9 cellular contexts compared by ENCODE assay signal in the genomic region with DNA sequence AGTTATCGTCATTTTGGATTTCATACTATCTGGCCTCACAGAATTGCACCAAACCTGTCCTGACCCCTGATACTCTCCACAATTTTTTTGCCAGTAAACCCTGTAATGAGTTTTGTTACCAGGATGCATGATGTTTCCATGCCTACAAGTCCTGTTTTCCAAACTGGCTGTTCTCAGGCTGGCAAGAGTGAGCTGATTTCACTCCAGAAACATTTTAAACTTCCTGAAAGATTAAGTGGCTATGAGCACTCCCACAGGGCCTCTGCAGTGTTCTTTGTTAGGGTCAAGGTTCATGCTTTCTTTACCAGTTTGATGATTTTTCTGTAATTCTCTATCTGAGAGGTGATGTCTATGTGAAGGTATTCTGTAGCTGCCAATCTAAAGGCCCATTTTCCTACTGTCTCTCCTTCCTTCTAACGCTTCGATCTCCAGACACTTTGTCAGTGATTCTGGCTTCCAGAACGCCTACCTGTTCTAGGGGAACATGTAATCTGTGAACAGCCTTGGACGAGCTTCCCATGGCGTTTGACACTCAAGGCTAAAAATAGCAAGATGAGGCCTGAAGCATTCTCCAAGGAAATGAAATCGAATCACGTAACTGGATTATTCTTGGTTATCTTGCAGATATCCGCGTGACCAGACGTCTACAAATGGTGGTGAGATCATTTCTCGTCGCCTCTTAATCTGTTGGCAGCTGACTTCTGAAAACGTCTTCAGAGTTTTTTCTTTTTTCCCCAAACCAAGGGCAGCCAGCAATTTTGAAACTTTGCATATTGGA. TPM values are rescaled to one million over a fixed set of nuclear protein-coding genes. Genes with fewer than 3 reads are reported as not detected.
A peak's percentile ranks its signal among the peaks of the same experiment; 100 is the strongest.
DNase-seq lines count a peak whose midpoint lies in the region; ATAC-seq and TF ChIP-seq lines count a peak whose summit lies in the region.
"Had no signal": no experiment of that assay in that cellular context is flagged by ENCODE, and none has a peak within 500 bp of the region (broad histone marks: within the 10 kb centered on the region; RNA-seq: fewer than 3 reads in every experiment).

No MANE protein-coding gene starts in this region.

- ATAC-seq in GM21723 (IDR thresholded peaks at IDR 0.05; ENCODE audit: unreplicated experiment): no peak
- no peak for ATAC-seq in GM18505 (IDR thresholded peaks at IDR 0.05; ENCODE audit: unreplicated experiment)
- no peak for ATAC-seq in GM21737 (IDR thresholded peaks at IDR 0.05; ENCODE audit: unreplicated experiment)
- no peak for ATAC-seq in activated T-cell treated with anti-CD3 and anti-CD28 coated beads, Interleukin-2, amount 50 U/mL, for 72 hours (replicated peaks in 1 of 2)

- H4K20me1 ChIP-seq in osteoblast (ENCODE audit: insufficient read depth, low read length): no peaks in the 10 kb centered on the region

- H3K4me1 Mint-ChIP-seq in glutamatergic neuron (ENCODE audit: low read depth, unreplicated experiment): peaks cover 14% of the 10 kb centered on the region
- peaks cover 19% of the 10 kb centered on the region for H3K4me1 Mint-ChIP-seq in activated T-cell treated with anti-CD3 and anti-CD28 coated beads, Interleukin-2, amount 50 U/mL, for 72 hours (ENCODE audit: low read depth)
- H3K4me1 Mint-ChIP-seq: CD4-positive, CD25-positive, alpha-beta regulatory T cell had no signal

- H3K4me3 Mint-ChIP-seq in glutamatergic neuron (ENCODE audit: unreplicated experiment): peak overlapping the region; percentile 40
- H3K4me3 Mint-ChIP-seq in activated T-cell treated with anti-CD3 and anti-CD28 coated beads, Interleukin-2, amount 50 U/mL, for 72 hours: no peak overlapping the region
- H3K4me3 Mint-ChIP-seq: CD4-positive, CD25-positive, alpha-beta regulatory T cell had no signal

- peak overlapping the region; percentile 87 for H3K27ac ChIP-seq in osteoblast (ENCODE audit: low read depth, low read length)

- H3K9me3 Mint-ChIP-seq in glutamatergic neuron (ENCODE audit: unreplicated experiment): peaks cover 2% of the 10 kb centered on the region
- no peaks in the 10 kb centered on the region for H3K9me3 Mint-ChIP-seq in activated T-cell treated with anti-CD3 and anti-CD28 coated beads, Interleukin-2, amount 50 U/mL, for 72 hours

- peak; percentile 55 for DNase-seq in AG08395 (ENCODE audit: low spot score)
- DNase-seq in amniotic epithelial cell (ENCODE audit: low read depth): peak; percentile 97
- no peak for DNase-seq in glutamatergic neuron
- peak; percentile 69 for DNase-seq in osteoblast (ENCODE audit: insufficient read length, low spot score, missing footprints)
- DNase-seq in activated T-cell treated with anti-CD3 and anti-CD28 coated beads, Interleukin-2, amount 50 U/mL, for 72 hours: no peak
- DNase-seq: CD4-positive, CD25-positive, alpha-beta regulatory T cell had no signal

- H3K27me3 ChIP-seq in osteoblast (ENCODE audit: insufficient read depth, low read length): no peaks in the 10 kb centered on the region

- H3K36me3 Mint-ChIP-seq in glutamatergic neuron (ENCODE audit: unreplicated experiment): peaks cover 2% of the 10 kb centered on the region
- peaks cover 0 to 2% of the 10 kb centered on the region in 2 donors for H3K36me3 Mint-ChIP-seq in activated T-cell treated with anti-CD3 and anti-CD28 coated beads, Interleukin-2, amount 50 U/mL, for 72 hours (ENCODE audit: insufficient read depth in 2 of 2)
- H3K36me3 Mint-ChIP-seq: CD4-positive, CD25-positive, alpha-beta regulatory T cell had no signal

- no peaks in the 10 kb centered on the region for H3K9me3 ChIP-seq in osteoblast (ENCODE audit: low read depth, low read length)

- TF ChIP-seq CTCF in glutamatergic neuron (IDR thresholded peaks at IDR 0.05; ENCODE audit: partially characterized antibody, unreplicated experiment) (no peak), osteoblast (IDR thresholded peaks at IDR 0.05; ENCODE audit: extremely low read depth, low read depth, low read length) (no peak)

- H3K36me3 ChIP-seq in osteoblast (ENCODE audit: insufficient read depth, low read length): no peaks in the 10 kb centered on the region

- no peak for TF ChIP-seq POLR2A in GM18505 (IDR thresholded peaks at IDR 0.05; ENCODE audit: borderline replicate concordance, extremely low read depth, insufficient read depth, insufficient read length)

- H3K4me2 ChIP-seq in osteoblast (ENCODE audit: insufficient read depth, low read length): no peak overlapping the region

- H3K27me3 Mint-ChIP-seq in glutamatergic neuron (ENCODE audit: unreplicated experiment): peaks cover 7% of the 10 kb centered on the region
- peaks cover 14% of the 10 kb centered on the region for H3K27me3 Mint-ChIP-seq in activated T-cell treated with anti-CD3 and anti-CD28 coated beads, Interleukin-2, amount 50 U/mL, for 72 hours (ENCODE audit: low read depth)

- no peak overlapping the region for H2AFZ ChIP-seq in osteoblast (ENCODE audit: low read length)

- no peaks in the 10 kb centered on the region for H3K79me2 ChIP-seq in osteoblast (ENCODE audit: insufficient read depth, low read length)

- peak overlapping the region; percentile 60 for H3K27ac Mint-ChIP-seq in glutamatergic neuron (ENCODE audit: unreplicated experiment)
- H3K27ac Mint-ChIP-seq in activated T-cell treated with anti-CD3 and anti-CD28 coated beads, Interleukin-2, amount 50 U/mL, for 72 hours: no peak overlapping the region
- H3K27ac Mint-ChIP-seq: CD4-positive, CD25-positive, alpha-beta regulatory T cell had no signal

- peaks cover 14% of the 10 kb centered on the region for H3K4me1 ChIP-seq in osteoblast (ENCODE audit: insufficient read depth, low read length)

- H3K4me3 ChIP-seq in osteoblast (ENCODE audit: insufficient read depth, low read length): no peak overlapping the region

RNA-seq across cellular contexts. Expression of a gene that starts 31.9 kb away (rescaled TPM):
- 262 TPM for total RNA-seq in glutamatergic neuron (ENCODE audit: unreplicated experiment)
- total RNA-seq in osteoblast: 1.8 and 2.2 TPM in 2 replicates
- total RNA-seq in activated T-cell treated with anti-CD3 and anti-CD28 coated beads, Interleukin-2, amount 50 U/mL, for 72 hours: 1 to 10 TPM; 1.5 to 7.4 TPM
- total RNA-seq: CD4-positive, CD25-positive, alpha-beta regulatory T cell had no signal

Comparison
In these comparisons a context has a peak if more than half of its experiments do, and no peak if none do; other contexts are left out.
1. DNase-seq: peak in AG08395 (single experiment), amniotic epithelial cell (single experiment) and osteoblast (single experiment); none in glutamatergic neuron (single experiment) and activated T-cell treated with anti-CD3 and anti-CD28 coated beads, Interleukin-2, amount 50 U/mL, for 72 hours (0 of 2).
2. RNA of a gene that starts 31.9 kb away (total RNA-seq): 262 TPM in glutamatergic neuron (single experiment); 1.5 to 7.4 TPM in activated T-cell treated with anti-CD3 and anti-CD28 coated beads, Interleukin-2, amount 50 U/mL, for 72 hours and 1.8 to 2.2 TPM in osteoblast; every median in the first group is over 10 times any median in the second.